In genomic region chr3:122515856-122516255, GRCh38 we compare ENCODE assay signal across 1 cellular context.
TF ChIP-seq lines count a peak whose summit lies in the region.

No MANE protein-coding gene starts in this region.

TF ChIP-seq in HepG2, 621 proteins besides CTCF, POLR2A, EP300 and RAD21 (continued from another document):
- TF ChIP-seq ZNF318 (CRISPR knock-in tag; IDR thresholded peaks at IDR 0.05) (no peak), GATAD2A (CRISPR knock-in tag; IDR thresholded peaks at IDR 0.05) (peak; percentile 51), HMG20A (CRISPR knock-in tag; IDR thresholded peaks at IDR 0.05; ENCODE audit: borderline replicate concordance) (peak; percentile 41; the same call in 1 of the 2 replicates), TEAD3 (CRISPR knock-in tag; optimal IDR thresholded peaks at IDR 0.05; ENCODE audit: borderline replicate concordance) (peak; percentile 54)
